ENCODE assay signal across 23 cellular contexts in genomic region chr4:1415681-1415981, GRCh38. TPM values are rescaled to one million over a fixed set of nuclear protein-coding genes. Genes with fewer than 3 reads are reported as not detected.
DNase-seq lines count a peak whose midpoint lies in the region; ATAC-seq, FAIRE-seq and TF ChIP-seq lines count a peak whose summit lies in the region.
"Had no signal": no experiment of that assay in that cellular context is flagged by ENCODE, and none has a peak within 500 bp of the region (broad histone marks: within the 10 kb centered on the region; RNA-seq: fewer than 3 reads in every experiment).

No MANE protein-coding gene starts in this region.

- H3K36me3 Mint-ChIP-seq in activated naive CD4-positive, alpha-beta T cell treated with anti-CD3 and anti-CD28 coated beads, Interleukin-2, amount 10 ng/mL, durations not matched to agents 7 days and 5 days = no peaks in the 10 kb centered on the region
- peaks cover 4% of the 10 kb centered on the region for H3K36me3 Mint-ChIP-seq in T-helper 17 cell (ENCODE audit: low read depth)
- H3K36me3 Mint-ChIP-seq in stimulated activated naive B cell treated with anti-CD40 and anti-IgM and Interleukin-4, amounts not matched to agents 10 μg/mL and 1 μg/mL and 100 μg/mL, for 72 hours = no peaks in the 10 kb centered on the region
- H3K36me3 Mint-ChIP-seq: CD8-positive, alpha-beta memory T cell had no signal

- H3K4me3 ChIP-seq in neural cell (ENCODE audit: low read length) = peak overlapping the region; percentile 38
- H3K4me3 ChIP-seq: GM12878 had no signal

- TF ChIP-seq EP300 in neural cell (conservative IDR thresholded peaks at IDR 0.05; ENCODE audit: poor library complexity, severe bottlenecking) = no peak

- H3K27ac ChIP-seq in neural cell (ENCODE audit: low read length) = no peak overlapping the region

- no peak for TF ChIP-seq CTCF in neural cell (IDR thresholded peaks at IDR 0.05; ENCODE audit: poor library complexity, severe bottlenecking)

- no peak overlapping the region for H3K9ac ChIP-seq in neural cell (ENCODE audit: low read length)

- no peaks in the 10 kb centered on the region for H3K9me3 Mint-ChIP-seq in activated naive CD4-positive, alpha-beta T cell treated with anti-CD3 and anti-CD28 coated beads, Interleukin-2, amount 10 ng/mL, durations not matched to agents 7 days and 5 days
- peaks cover 0 to under 1% of the 10 kb centered on the region in 2 donors for H3K9me3 Mint-ChIP-seq in stimulated activated naive B cell treated with anti-CD40 and anti-IgM and Interleukin-4, amounts not matched to agents 10 μg/mL and 1 μg/mL and 100 μg/mL, for 72 hours
- H3K9me3 Mint-ChIP-seq: CD8-positive, alpha-beta memory T cell had no signal

- no peaks in the 10 kb centered on the region for H3K9me2 ChIP-seq in neural cell (ENCODE audit: insufficient read depth, low read length)

- no peaks in the 10 kb centered on the region for H3F3A ChIP-seq in neural cell (ENCODE audit: insufficient read depth, low read length, poor library complexity, severe bottlenecking)

- no peak overlapping the region for H2AFZ ChIP-seq in neural cell (ENCODE audit: low read depth, low read length)

- no peak overlapping the region for H3K4me3 Mint-ChIP-seq in activated naive CD4-positive, alpha-beta T cell treated with anti-CD3 and anti-CD28 coated beads, Interleukin-2, amount 10 ng/mL, durations not matched to agents 7 days and 5 days
- H3K4me3 Mint-ChIP-seq in T-helper 17 cell = peak overlapping the region; percentile 53
- H3K4me3 Mint-ChIP-seq in stimulated activated naive B cell treated with anti-CD40 and anti-IgM and Interleukin-4, amounts not matched to agents 10 μg/mL and 1 μg/mL and 100 μg/mL, for 72 hours = no peak overlapping the region

- H3K9me3 ChIP-seq in T-helper 17 cell (ENCODE audit: control insufficient read depth, low read length, poor library complexity, severe bottlenecking) = no peaks in the 10 kb centered on the region
- H3K9me3 ChIP-seq in neural cell (ENCODE audit: low read length) = no peaks in the 10 kb centered on the region

- H4K20me1 ChIP-seq in neural cell (ENCODE audit: insufficient read depth) = no peaks in the 10 kb centered on the region

- H3K27ac Mint-ChIP-seq in activated naive CD4-positive, alpha-beta T cell treated with anti-CD3 and anti-CD28 coated beads, Interleukin-2, amount 10 ng/mL, durations not matched to agents 7 days and 5 days = peak overlapping the region; percentile 60
- H3K27ac Mint-ChIP-seq in T-helper 17 cell = no peak overlapping the region
- peak overlapping the region; percentile 42 for H3K27ac Mint-ChIP-seq in stimulated activated naive B cell treated with anti-CD40 and anti-IgM and Interleukin-4, amounts not matched to agents 10 μg/mL and 1 μg/mL and 100 μg/mL, for 72 hours

- no peak for FAIRE-seq in frontal cortex (lab: Jason Lieb, UNC)
- FAIRE-seq: GM12878, GM19239 had no signal

- H3K27me3 Mint-ChIP-seq in activated naive CD4-positive, alpha-beta T cell treated with anti-CD3 and anti-CD28 coated beads, Interleukin-2, amount 10 ng/mL, durations not matched to agents 7 days and 5 days = peaks cover 55% of the 10 kb centered on the region
- H3K27me3 Mint-ChIP-seq in T-helper 17 cell = peaks cover 61% of the 10 kb centered on the region
- peaks cover 60 to 89% of the 10 kb centered on the region in 2 donors for H3K27me3 Mint-ChIP-seq in stimulated activated naive B cell treated with anti-CD40 and anti-IgM and Interleukin-4, amounts not matched to agents 10 μg/mL and 1 μg/mL and 100 μg/mL, for 72 hours

- peaks cover 46% of the 10 kb centered on the region for H3K27me3 ChIP-seq in neural cell (ENCODE audit: insufficient read depth, low read depth, low read length)

- H3K4me1 Mint-ChIP-seq in activated naive CD4-positive, alpha-beta T cell treated with anti-CD3 and anti-CD28 coated beads, Interleukin-2, amount 10 ng/mL, durations not matched to agents 7 days and 5 days = no peaks in the 10 kb centered on the region
- H3K4me1 Mint-ChIP-seq in T-helper 17 cell = peaks cover 6% of the 10 kb centered on the region
- peaks cover 0 to under 1% of the 10 kb centered on the region in 2 donors for H3K4me1 Mint-ChIP-seq in stimulated activated naive B cell treated with anti-CD40 and anti-IgM and Interleukin-4, amounts not matched to agents 10 μg/mL and 1 μg/mL and 100 μg/mL, for 72 hours

- H3K79me2 ChIP-seq in neural cell (replicated peaks; ENCODE audit: insufficient read depth, low read length) = no peaks in the 10 kb centered on the region

- DNase-seq in activated naive CD4-positive, alpha-beta T cell treated with anti-CD3 and anti-CD28 coated beads, Interleukin-2, amount 10 ng/mL, durations not matched to agents 7 days and 5 days = no peak
- DNase-seq in activated naive CD4-positive, alpha-beta T cell treated with anti-CD3 and anti-CD28 coated beads, Interleukin-2, amount 50 U/mL, for 16 hours = no peak
- no peak for DNase-seq in T-helper 17 cell
- no peak for DNase-seq in stimulated activated naive B cell treated with anti-CD40 and anti-IgM and Interleukin-4, amounts not matched to agents 10 μg/mL and 1 μg/mL and 100 μg/mL, for 72 hours
- no peak for DNase-seq in frontal cortex (ENCODE audit: low spot score in 2 of 2)
- DNase-seq: ACHN, C1 segment of cervical spinal cord, DMS53, EL, GOT3, NCI-H1105, NCI-H187, NCI-H2227 treated with DMSO at 0.1 percent for 48 hours, NCI-H510A treated with DMSO at 0.1 percent for 48 hours, NCI-H774, OCI-M1 had no signal

- no peaks in the 10 kb centered on the region for H3K36me3 ChIP-seq in neural cell (ENCODE audit: insufficient read depth, low read length)

- no peak overlapping the region for H3K4me2 ChIP-seq in neural cell (ENCODE audit: low read length)

- ATAC-seq in T-helper 17 cell (no peak), GM21576 (IDR thresholded peaks at IDR 0.05; ENCODE audit: unreplicated experiment) (no peak)
- ATAC-seq in stimulated activated naive B cell treated with anti-CD40 and anti-IgM and Interleukin-4, amounts not matched to agents 10 μg/mL and 1 μg/mL and 100 μg/mL, for 72 hours (replicated peaks) = no peak
- ATAC-seq: GM12878 had no signal

- TF ChIP-seq RAD21 in neural cell (conservative IDR thresholded peaks at IDR 0.05) = no peak

- CTCF ChIA-PET in activated naive CD4-positive, alpha-beta T cell treated with anti-CD3 and anti-CD28 coated beads, Interleukin-2, amount 10 ng/mL, durations not matched to agents 7 days and 5 days (lab: Charles Lee) = no interaction called here

TF ChIP-seq in neural cell, 6 proteins besides CTCF, POLR2A, EP300 and RAD21:
- TF ChIP-seq EZH2 (IDR thresholded peaks at IDR 0.05; ENCODE audit: borderline replicate concordance, insufficient read depth, low read length, poor library complexity, severe bottlenecking) (no peak), REST (IDR thresholded peaks at IDR 0.05; ENCODE audit: borderline replicate concordance) (no peak), SMC3 (conservative IDR thresholded peaks at IDR 0.05; ENCODE audit: poor library complexity) (no peak), POLR2AphosphoS5 (IDR thresholded peaks at IDR 0.05) (no peak), MXI1 (conservative IDR thresholded peaks at IDR 0.05; ENCODE audit: poor library complexity, severe bottlenecking) (no peak), TAF1 (IDR thresholded peaks at IDR 0.05; ENCODE audit: low read depth) (no peak)
TF ChIP-seq in neural cell: peak in this region for 0.

RNA-seq across cellular contexts. Expression of gene NKX1-1, which starts 9.4 kb away (rescaled TPM):
- total RNA-seq in T-helper 17 cell (not detected), frontal cortex (not detected)
- not detected in 2 replicates for polyA plus RNA-seq in neural cell
- polyA minus RNA-seq in neural cell = not detected in 2 replicates
- total RNA-seq: CD8-positive, alpha-beta memory T cell; GM12878; LHCN-M2; Right ventricle myocardium superior had no signal
- polyA plus RNA-seq: CD8-positive, alpha-beta memory T cell; GM12878 had no signal
